Comparison of ENCODE assay signal across 24 cellular contexts in genomic region chr21:41706263-41706639, GRCh38.
A peak's percentile ranks its signal among the peaks of the same experiment; 100 is the strongest.
DNase-seq lines count a peak whose midpoint lies in the region; ATAC-seq and TF ChIP-seq lines count a peak whose summit lies in the region.
"Had no signal": no experiment of that assay in that cellular context is flagged by ENCODE, and none has a peak within 500 bp of the region (broad histone marks: within the 10 kb centered on the region; RNA-seq: fewer than 3 reads in every experiment).

No MANE protein-coding gene starts in this region.

- H3K36me3 ChIP-seq in mucosa of descending colon (ENCODE audit: low read depth), result no peaks in the 10 kb centered on the region
- no peaks in the 10 kb centered on the region for H3K36me3 ChIP-seq in endodermal cell (ENCODE audit: control insufficient read depth, insufficient read depth, low read length)
- H3K36me3 ChIP-seq in aorta (ENCODE audit: control insufficient read depth in 1 of 2, insufficient read depth in 2 of 2, low read length in 1 of 2), result no peaks in the 10 kb centered on the region
- H3K36me3 ChIP-seq: HAP-1, lower lobe of right lung, suprapubic skin, WERI-Rb-1 had no signal

- H3K36me3 Mint-ChIP-seq in activated T-helper 17 cell treated with anti-CD3 and anti-CD28 coated beads, Interleukin-2, amount 50 U/mL, for 72 hours (ENCODE audit: low read depth), result no peaks in the 10 kb centered on the region
- peaks cover 19% of the 10 kb centered on the region for H3K36me3 Mint-ChIP-seq in endodermal cell (ENCODE audit: low read depth)
- H3K36me3 Mint-ChIP-seq: activated CD8-positive, alpha-beta memory T cell treated with anti-CD3 and anti-CD28 coated beads, Interleukin-2, amount 10 ng/mL, durations not matched to agents 7 days and 5 days had no signal

- H3K9me3 ChIP-seq in mucosa of descending colon, result no peaks in the 10 kb centered on the region
- H3K9me3 ChIP-seq in endodermal cell (ENCODE audit: control insufficient read depth, low read length), result no peaks in the 10 kb centered on the region
- H3K9me3 ChIP-seq in aorta (ENCODE audit: control insufficient read depth, low read length), result no peaks in the 10 kb centered on the region
- H3K9me3 ChIP-seq in right cardiac atrium (ENCODE audit: control insufficient read depth, low read length), result no peaks in the 10 kb centered on the region
- H3K9me3 ChIP-seq: HAP-1, lower lobe of right lung, SK-N-SH, suprapubic skin had no signal

- H3K4me1 ChIP-seq in mucosa of descending colon (ENCODE audit: low read depth) (peaks cover 21% of the 10 kb centered on the region), endodermal cell (ENCODE audit: control insufficient read depth, insufficient read depth, low read length) (peaks cover 4% of the 10 kb centered on the region), aorta (ENCODE audit: control insufficient read depth in 1 of 2, insufficient read depth in 2 of 2, low read length in 2 of 2) (no peaks in the 10 kb centered on the region), right cardiac atrium (ENCODE audit: control insufficient read depth, insufficient read depth, low read length) (no peaks in the 10 kb centered on the region)
- H3K4me1 ChIP-seq: HAP-1, lower lobe of right lung had no signal

- H3K27ac Mint-ChIP-seq in stimulated activated naive CD8-positive, alpha-beta T cell treated with anti-CD3 and anti-CD28 coated beads, Interleukin-15, amount 100 ng/mL, for 72 hours, result peak overlapping the region; percentile 40 to 60
- H3K27ac Mint-ChIP-seq in activated T-helper 17 cell treated with anti-CD3 and anti-CD28 coated beads, Interleukin-2, amount 50 U/mL, for 72 hours, result peak overlapping the region; percentile 11
- H3K27ac Mint-ChIP-seq in endodermal cell, result no peak overlapping the region
- H3K27ac Mint-ChIP-seq: activated CD8-positive, alpha-beta memory T cell treated with anti-CD3 and anti-CD28 coated beads, Interleukin-2, amount 10 ng/mL, durations not matched to agents 7 days and 5 days; activated naive CD4-positive, alpha-beta T cell treated with anti-CD3 and anti-CD28 coated beads for 36 hours; activated T-cell treated with anti-CD3 and anti-CD28 coated beads, Interleukin-2, amount 50 U/mL, for 72 hours; T-helper 2 cell treated with Interferon-gamma antibody and Interleukin-4, amounts not matched to agents 5 μg/mL and 100 μg/mL, for 36 hours had no signal

- intact Hi-C loops in mucosa of descending colon (cut with DNase I, micrococcal nuclease), result no loop called here
- intact Hi-C loops in aorta (cut with DNase I), result no loop called here
- intact Hi-C loops in right cardiac atrium (cut with DNase I), result no loop called here

- ATAC-seq in stimulated activated naive CD8-positive, alpha-beta T cell treated with anti-CD3 and anti-CD28 coated beads, Interleukin-15, amount 100 ng/mL, for 72 hours, result no peak
- no peak for ATAC-seq in stimulated activated naive CD8-positive, alpha-beta T cell treated with anti-CD3 and anti-CD28 coated beads, Interleukin-15, Interleukin-2, amounts not matched to agents 100 U/mL and 50 U/mL, for 24 hours
- ATAC-seq in activated T-helper 17 cell treated with anti-CD3 and anti-CD28 coated beads, Interleukin-2, amount 50 U/mL, for 72 hours (replicated peaks), result no peak
- ATAC-seq in mucosa of descending colon (peak; percentile 26), aorta (ENCODE audit: low FRiP score) (no peak), right cardiac atrium (no peak)

- H3K9ac ChIP-seq in endodermal cell (ENCODE audit: extremely low read depth, low read length, poor library complexity, severe bottlenecking), result no peak overlapping the region
- H3K9ac ChIP-seq: SK-N-SH had no signal

- H3K27me3 Mint-ChIP-seq in stimulated activated naive CD8-positive, alpha-beta T cell treated with anti-CD3 and anti-CD28 coated beads, Interleukin-15, amount 100 ng/mL, for 72 hours, result peaks cover 17% of the 10 kb centered on the region
- peaks cover 25% of the 10 kb centered on the region for H3K27me3 Mint-ChIP-seq in activated T-helper 17 cell treated with anti-CD3 and anti-CD28 coated beads, Interleukin-2, amount 50 U/mL, for 72 hours
- H3K27me3 Mint-ChIP-seq in endodermal cell (ENCODE audit: insufficient read depth), result peaks cover 1% of the 10 kb centered on the region

- 88 to 89% methylated on average over 2 to 3 of the region's 4 CpGs for WGBS in endodermal cell (ENCODE audit: insufficient coverage in 1 of 2, insufficient read length in 1 of 2), 2 experiments
- 83 to 96% methylated on average over 4 of the region's 4 CpGs for WGBS in aorta, 2 donors
- 69% methylated on average over 4 of the region's 4 CpGs for WGBS in right cardiac atrium

- H3K9me3 Mint-ChIP-seq in stimulated activated naive CD8-positive, alpha-beta T cell treated with anti-CD3 and anti-CD28 coated beads, Interleukin-15, amount 100 ng/mL, for 72 hours, result peaks cover 5 to 15% of the 10 kb centered on the region in 2 donors
- peaks cover 6% of the 10 kb centered on the region for H3K9me3 Mint-ChIP-seq in activated T-helper 17 cell treated with anti-CD3 and anti-CD28 coated beads, Interleukin-2, amount 50 U/mL, for 72 hours
- no peaks in the 10 kb centered on the region for H3K9me3 Mint-ChIP-seq in endodermal cell
- H3K9me3 Mint-ChIP-seq: T-helper 2 cell treated with Interferon-gamma antibody and Interleukin-4, amounts not matched to agents 5 μg/mL and 100 μg/mL, for 36 hours had no signal

- no peak overlapping the region for H3K4me3 ChIP-seq in mucosa of descending colon
- no peak overlapping the region for H3K4me3 ChIP-seq in endodermal cell (ENCODE audit: low read length)
- no peak overlapping the region for H3K4me3 ChIP-seq in aorta (ENCODE audit: low read length in 2 of 2)
- no peak overlapping the region for H3K4me3 ChIP-seq in right cardiac atrium (ENCODE audit: low read length)
- H3K4me3 ChIP-seq: HAP-1, lower lobe of right lung, skin epidermis, suprapubic skin had no signal

- no peak for DNase-seq in stimulated activated naive CD8-positive, alpha-beta T cell treated with anti-CD3 and anti-CD28 coated beads, Interleukin-15, amount 100 ng/mL, for 72 hours
- DNase-seq in stimulated activated naive CD8-positive, alpha-beta T cell treated with anti-CD3 and anti-CD28 coated beads, Interleukin-15, Interleukin-2, amounts not matched to agents 100 U/mL and 50 U/mL, for 24 hours, result no peak
- DNase-seq in mucosa of descending colon (peak in 1 of 3 donors; percentile 52), endodermal cell (no peak), aorta (no peak), SIG-M5 (lab: John Stamatoyannopoulos, UW) (no peak), right cardiac atrium (no peak)
- DNase-seq: ACHN; activated CD4-positive, alpha-beta T cell treated with anti-CD3 and anti-CD28 coated beads, Interleukin-2, amount 50 U/mL, for 1 hour; activated CD8-positive, alpha-beta memory T cell treated with anti-CD3 and anti-CD28 coated beads, Interleukin-2, amount 10 ng/mL, durations not matched to agents 7 days and 5 days; activated naive CD4-positive, alpha-beta T cell treated with anti-CD3 and anti-CD28 coated beads for 36 hours; amniotic stem cell; COR-L47; lower lobe of right lung; NCI-H1092 treated with DMSO at 0.1 percent for 48 hours; NCI-H1930; SK-N-SH; WERI-Rb-1 had no signal

- H3K27ac ChIP-seq in endodermal cell (ENCODE audit: low read depth, low read length), result no peak overlapping the region
- no peak overlapping the region for H3K27ac ChIP-seq in aorta (ENCODE audit: low read depth in 1 of 2, low read length in 2 of 2)
- H3K27ac ChIP-seq in right cardiac atrium (ENCODE audit: low read length), result no peak overlapping the region
- H3K27ac ChIP-seq: lower lobe of right lung, WERI-Rb-1 had no signal

- no peaks in the 10 kb centered on the region for H3K27me3 ChIP-seq in endodermal cell (ENCODE audit: control insufficient read depth, insufficient read depth, low read length, poor library complexity, severe bottlenecking)
- no peaks in the 10 kb centered on the region for H3K27me3 ChIP-seq in aorta (ENCODE audit: control insufficient read depth in 1 of 2, insufficient read depth in 2 of 2, low read length in 1 of 2)
- no peaks in the 10 kb centered on the region for H3K27me3 ChIP-seq in right cardiac atrium (ENCODE audit: control insufficient read depth, insufficient read depth)

- TF ChIP-seq CTCF in mucosa of descending colon (IDR thresholded peaks at IDR 0.05) (no peak), endodermal cell (conservative IDR thresholded peaks at IDR 0.05) (no peak)

- peaks cover 14% of the 10 kb centered on the region for H3K4me1 Mint-ChIP-seq in stimulated activated naive CD8-positive, alpha-beta T cell treated with anti-CD3 and anti-CD28 coated beads, Interleukin-15, amount 100 ng/mL, for 72 hours
- H3K4me1 Mint-ChIP-seq in activated T-helper 17 cell treated with anti-CD3 and anti-CD28 coated beads, Interleukin-2, amount 50 U/mL, for 72 hours, result peaks cover 13% of the 10 kb centered on the region
- peaks cover 48% of the 10 kb centered on the region for H3K4me1 Mint-ChIP-seq in endodermal cell

- no peak overlapping the region for H3K4me3 Mint-ChIP-seq in stimulated activated naive CD8-positive, alpha-beta T cell treated with anti-CD3 and anti-CD28 coated beads, Interleukin-15, amount 100 ng/mL, for 72 hours
- H3K4me3 Mint-ChIP-seq in activated T-helper 17 cell treated with anti-CD3 and anti-CD28 coated beads, Interleukin-2, amount 50 U/mL, for 72 hours, result peak overlapping the region; percentile 0
- H3K4me3 Mint-ChIP-seq in endodermal cell, result no peak overlapping the region
- H3K4me3 Mint-ChIP-seq: activated CD8-positive, alpha-beta memory T cell treated with anti-CD3 and anti-CD28 coated beads, Interleukin-2, amount 10 ng/mL, durations not matched to agents 7 days and 5 days; activated naive CD4-positive, alpha-beta T cell treated with anti-CD3 and anti-CD28 coated beads for 36 hours; activated T-cell treated with anti-CD3 and anti-CD28 coated beads, Interleukin-2, amount 50 U/mL, for 72 hours; T-helper 2 cell treated with Interferon-gamma antibody and Interleukin-4, amounts not matched to agents 5 μg/mL and 100 μg/mL, for 36 hours had no signal
